Comparison of ENCODE assay signal across 2 cellular contexts in the genomic region with DNA sequence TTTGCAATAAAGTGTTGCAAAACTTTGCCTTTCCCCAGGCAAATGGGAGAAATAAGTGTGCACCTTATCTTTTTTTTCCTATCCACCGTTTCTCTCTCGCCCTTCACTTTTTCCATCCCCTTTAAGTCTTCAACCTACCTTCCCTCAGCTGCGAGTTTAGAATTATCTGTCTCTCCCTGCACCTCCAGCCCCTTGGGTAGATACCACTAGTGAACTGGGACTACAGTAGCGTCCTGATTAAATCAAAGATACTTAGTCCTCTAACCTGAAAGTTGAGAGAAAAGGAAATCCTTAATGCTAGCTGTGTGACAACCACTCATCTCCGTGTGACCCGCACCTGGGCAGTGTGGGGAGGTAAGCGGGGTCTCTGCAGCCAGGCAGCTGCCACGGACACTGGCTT.
TF ChIP-seq lines count a peak whose summit lies in the region.

No MANE protein-coding gene starts in this region.

TF ChIP-seq in HCT116, 20 proteins besides CTCF, POLR2A, EP300 and RAD21 (continued from another document):
- TF ChIP-seq CBX3 (IDR thresholded peaks at IDR 0.05; ENCODE audit: low read depth) (no peak), EGR1 (IDR thresholded peaks at IDR 0.05; ENCODE audit: low read depth) (no peak)

TF ChIP-seq in WTC11, 78 proteins besides CTCF, POLR2A, EP300 and RAD21 (continued from another document):
- TF ChIP-seq, protein P1, sequence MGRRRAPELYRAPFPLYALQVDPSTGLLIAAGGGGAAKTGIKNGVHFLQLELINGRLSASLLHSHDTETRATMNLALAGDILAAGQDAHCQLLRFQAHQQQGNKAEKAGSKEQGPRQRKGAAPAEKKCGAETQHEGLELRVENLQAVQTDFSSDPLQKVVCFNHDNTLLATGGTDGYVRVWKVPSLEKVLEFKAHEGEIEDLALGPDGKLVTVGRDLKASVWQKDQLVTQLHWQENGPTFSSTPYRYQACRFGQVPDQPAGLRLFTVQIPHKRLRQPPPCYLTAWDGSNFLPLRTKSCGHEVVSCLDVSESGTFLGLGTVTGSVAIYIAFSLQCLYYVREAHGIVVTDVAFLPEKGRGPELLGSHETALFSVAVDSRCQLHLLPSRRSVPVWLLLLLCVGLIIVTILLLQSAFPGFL (CRISPR knock-in tag; IDR thresholded peaks at IDR 0.05; ENCODE audit: borderline replicate concordance) = no peak
- TF ChIP-seq KAT7 (CRISPR knock-in tag; IDR thresholded peaks at IDR 0.05; ENCODE audit: borderline replicate concordance) (no peak), ZNF671 (CRISPR knock-in tag; IDR thresholded peaks at IDR 0.05) (no peak), CBFB (CRISPR knock-in tag; IDR thresholded peaks at IDR 0.05; ENCODE audit: low read depth) (no peak), NR2C2 (CRISPR knock-in tag; IDR thresholded peaks at IDR 0.05) (no peak), JAZF1 (CRISPR knock-in tag; IDR thresholded peaks at IDR 0.05) (no peak), ELF4 (CRISPR knock-in tag; IDR thresholded peaks at IDR 0.05; ENCODE audit: low read depth) (no peak)
- TF ChIP-seq, protein P2, sequence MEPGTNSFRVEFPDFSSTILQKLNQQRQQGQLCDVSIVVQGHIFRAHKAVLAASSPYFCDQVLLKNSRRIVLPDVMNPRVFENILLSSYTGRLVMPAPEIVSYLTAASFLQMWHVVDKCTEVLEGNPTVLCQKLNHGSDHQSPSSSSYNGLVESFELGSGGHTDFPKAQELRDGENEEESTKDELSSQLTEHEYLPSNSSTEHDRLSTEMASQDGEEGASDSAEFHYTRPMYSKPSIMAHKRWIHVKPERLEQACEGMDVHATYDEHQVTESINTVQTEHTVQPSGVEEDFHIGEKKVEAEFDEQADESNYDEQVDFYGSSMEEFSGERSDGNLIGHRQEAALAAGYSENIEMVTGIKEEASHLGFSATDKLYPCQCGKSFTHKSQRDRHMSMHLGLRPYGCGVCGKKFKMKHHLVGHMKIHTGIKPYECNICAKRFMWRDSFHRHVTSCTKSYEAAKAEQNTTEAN (CRISPR knock-in tag; IDR thresholded peaks at IDR 0.05) = no peak
- TF ChIP-seq, protein P3, sequence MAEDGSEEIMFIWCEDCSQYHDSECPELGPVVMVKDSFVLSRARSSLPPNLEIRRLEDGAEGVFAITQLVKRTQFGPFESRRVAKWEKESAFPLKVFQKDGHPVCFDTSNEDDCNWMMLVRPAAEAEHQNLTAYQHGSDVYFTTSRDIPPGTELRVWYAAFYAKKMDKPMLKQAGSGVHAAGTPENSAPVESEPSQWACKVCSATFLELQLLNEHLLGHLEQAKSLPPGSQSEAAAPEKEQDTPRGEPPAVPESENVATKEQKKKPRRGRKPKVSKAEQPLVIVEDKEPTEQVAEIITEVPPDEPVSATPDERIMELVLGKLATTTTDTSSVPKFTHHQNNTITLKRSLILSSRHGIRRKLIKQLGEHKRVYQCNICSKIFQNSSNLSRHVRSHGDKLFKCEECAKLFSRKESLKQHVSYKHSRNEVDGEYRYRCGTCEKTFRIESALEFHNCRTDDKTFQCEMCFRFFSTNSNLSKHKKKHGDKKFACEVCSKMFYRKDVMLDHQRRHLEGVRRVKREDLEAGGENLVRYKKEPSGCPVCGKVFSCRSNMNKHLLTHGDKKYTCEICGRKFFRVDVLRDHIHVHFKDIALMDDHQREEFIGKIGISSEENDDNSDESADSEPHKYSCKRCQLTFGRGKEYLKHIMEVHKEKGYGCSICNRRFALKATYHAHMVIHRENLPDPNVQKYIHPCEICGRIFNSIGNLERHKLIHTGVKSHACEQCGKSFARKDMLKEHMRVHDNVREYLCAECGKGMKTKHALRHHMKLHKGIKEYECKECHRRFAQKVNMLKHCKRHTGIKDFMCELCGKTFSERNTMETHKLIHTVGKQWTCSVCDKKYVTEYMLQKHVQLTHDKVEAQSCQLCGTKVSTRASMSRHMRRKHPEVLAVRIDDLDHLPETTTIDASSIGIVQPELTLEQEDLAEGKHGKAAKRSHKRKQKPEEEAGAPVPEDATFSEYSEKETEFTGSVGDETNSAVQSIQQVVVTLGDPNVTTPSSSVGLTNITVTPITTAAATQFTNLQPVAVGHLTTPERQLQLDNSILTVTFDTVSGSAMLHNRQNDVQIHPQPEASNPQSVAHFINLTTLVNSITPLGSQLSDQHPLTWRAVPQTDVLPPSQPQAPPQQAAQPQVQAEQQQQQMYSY (CRISPR knock-in tag; IDR thresholded peaks at IDR 0.05) = no peak
- TF ChIP-seq, protein P4, sequence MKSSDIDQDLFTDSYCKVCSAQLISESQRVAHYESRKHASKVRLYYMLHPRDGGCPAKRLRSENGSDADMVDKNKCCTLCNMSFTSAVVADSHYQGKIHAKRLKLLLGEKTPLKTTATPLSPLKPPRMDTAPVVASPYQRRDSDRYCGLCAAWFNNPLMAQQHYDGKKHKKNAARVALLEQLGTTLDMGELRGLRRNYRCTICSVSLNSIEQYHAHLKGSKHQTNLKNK (CRISPR knock-in tag; IDR thresholded peaks at IDR 0.05) = no peak
- TF ChIP-seq, protein P5, sequence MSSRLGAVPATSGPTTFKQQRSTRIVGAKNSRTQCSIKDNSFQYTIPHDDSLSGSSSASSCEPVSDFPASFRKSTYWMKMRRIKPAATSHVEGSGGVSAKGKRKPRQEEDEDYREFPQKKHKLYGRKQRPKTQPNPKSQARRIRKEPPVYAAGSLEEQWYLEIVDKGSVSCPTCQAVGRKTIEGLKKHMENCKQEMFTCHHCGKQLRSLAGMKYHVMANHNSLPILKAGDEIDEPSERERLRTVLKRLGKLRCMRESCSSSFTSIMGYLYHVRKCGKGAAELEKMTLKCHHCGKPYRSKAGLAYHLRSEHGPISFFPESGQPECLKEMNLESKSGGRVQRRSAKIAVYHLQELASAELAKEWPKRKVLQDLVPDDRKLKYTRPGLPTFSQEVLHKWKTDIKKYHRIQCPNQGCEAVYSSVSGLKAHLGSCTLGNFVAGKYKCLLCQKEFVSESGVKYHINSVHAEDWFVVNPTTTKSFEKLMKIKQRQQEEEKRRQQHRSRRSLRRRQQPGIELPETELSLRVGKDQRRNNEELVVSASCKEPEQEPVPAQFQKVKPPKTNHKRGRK (CRISPR knock-in tag; IDR thresholded peaks at IDR 0.05; ENCODE audit: borderline replicate concordance) = no peak
- TF ChIP-seq, protein P6, sequence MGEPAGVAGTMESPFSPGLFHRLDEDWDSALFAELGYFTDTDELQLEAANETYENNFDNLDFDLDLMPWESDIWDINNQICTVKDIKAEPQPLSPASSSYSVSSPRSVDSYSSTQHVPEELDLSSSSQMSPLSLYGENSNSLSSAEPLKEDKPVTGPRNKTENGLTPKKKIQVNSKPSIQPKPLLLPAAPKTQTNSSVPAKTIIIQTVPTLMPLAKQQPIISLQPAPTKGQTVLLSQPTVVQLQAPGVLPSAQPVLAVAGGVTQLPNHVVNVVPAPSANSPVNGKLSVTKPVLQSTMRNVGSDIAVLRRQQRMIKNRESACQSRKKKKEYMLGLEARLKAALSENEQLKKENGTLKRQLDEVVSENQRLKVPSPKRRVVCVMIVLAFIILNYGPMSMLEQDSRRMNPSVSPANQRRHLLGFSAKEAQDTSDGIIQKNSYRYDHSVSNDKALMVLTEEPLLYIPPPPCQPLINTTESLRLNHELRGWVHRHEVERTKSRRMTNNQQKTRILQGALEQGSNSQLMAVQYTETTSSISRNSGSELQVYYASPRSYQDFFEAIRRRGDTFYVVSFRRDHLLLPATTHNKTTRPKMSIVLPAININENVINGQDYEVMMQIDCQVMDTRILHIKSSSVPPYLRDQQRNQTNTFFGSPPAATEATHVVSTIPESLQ (CRISPR knock-in tag; IDR thresholded peaks at IDR 0.05) = no peak
- TF ChIP-seq, protein P7, sequence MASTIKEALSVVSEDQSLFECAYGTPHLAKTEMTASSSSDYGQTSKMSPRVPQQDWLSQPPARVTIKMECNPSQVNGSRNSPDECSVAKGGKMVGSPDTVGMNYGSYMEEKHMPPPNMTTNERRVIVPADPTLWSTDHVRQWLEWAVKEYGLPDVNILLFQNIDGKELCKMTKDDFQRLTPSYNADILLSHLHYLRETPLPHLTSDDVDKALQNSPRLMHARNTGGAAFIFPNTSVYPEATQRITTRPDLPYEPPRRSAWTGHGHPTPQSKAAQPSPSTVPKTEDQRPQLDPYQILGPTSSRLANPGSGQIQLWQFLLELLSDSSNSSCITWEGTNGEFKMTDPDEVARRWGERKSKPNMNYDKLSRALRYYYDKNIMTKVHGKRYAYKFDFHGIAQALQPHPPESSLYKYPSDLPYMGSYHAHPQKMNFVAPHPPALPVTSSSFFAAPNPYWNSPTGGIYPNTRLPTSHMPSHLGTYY (CRISPR knock-in tag; IDR thresholded peaks at IDR 0.05) = no peak
